12 cellular contexts compared by ENCODE assay signal in the genomic region with DNA sequence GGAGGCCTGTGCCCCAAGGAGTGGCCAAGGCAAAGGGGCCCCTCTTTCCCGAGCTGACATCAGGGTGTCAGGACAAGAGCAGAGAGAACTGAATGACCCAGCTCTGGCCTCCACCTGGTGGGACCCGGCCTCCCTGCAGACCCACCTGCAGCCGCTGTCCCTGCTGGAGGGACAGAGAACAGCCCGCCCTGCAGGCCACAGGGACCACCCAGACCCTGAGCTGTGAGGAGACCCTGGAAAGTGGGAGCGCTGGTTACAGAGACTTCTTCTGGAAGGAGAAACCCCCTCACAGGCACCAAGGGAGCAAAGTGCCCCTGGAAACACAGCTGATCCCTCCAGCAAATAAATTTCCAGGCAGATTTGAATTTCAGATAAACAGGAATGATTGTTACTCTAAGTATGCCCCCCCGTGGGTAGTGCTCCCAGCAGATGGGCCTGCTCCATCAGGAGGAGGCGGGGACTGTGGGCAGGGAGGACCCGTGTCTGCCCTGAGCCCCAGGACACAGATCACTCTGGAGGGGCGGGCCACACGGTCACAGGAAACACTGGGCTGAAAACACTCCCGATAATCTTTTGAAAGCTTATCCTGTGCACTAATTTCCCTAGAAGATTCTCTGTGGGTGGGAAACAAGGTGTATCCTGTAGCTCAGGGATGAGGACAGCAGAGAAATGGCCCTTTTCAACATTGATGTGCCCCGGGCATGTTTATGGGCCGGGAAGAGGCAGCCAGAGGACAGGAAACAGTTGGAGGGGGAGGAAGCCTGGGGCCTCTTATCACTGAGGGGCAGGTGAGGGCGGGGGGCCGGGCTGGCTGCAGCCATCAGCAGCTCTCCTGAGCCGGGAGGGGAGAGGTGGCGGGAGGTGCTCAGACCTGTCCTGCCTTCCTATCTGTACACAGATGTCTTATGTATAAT.
DNase-seq lines count a peak whose midpoint lies in the region; ATAC-seq and TF ChIP-seq lines count a peak whose summit lies in the region.
"Had no signal": no experiment of that assay in that cellular context is flagged by ENCODE, and none has a peak within 500 bp of the region (broad histone marks: within the 10 kb centered on the region; RNA-seq: fewer than 3 reads in every experiment).

No MANE protein-coding gene starts in this region.

- no peaks in the 10 kb centered on the region for H3K36me3 ChIP-seq in tibial artery
- H3K36me3 ChIP-seq: neutrophil had no signal

- no peaks in the 10 kb centered on the region for H3K36me3 Mint-ChIP-seq in chondrocyte (ENCODE audit: low read depth)

- peaks cover 26% of the 10 kb centered on the region for H3K27me3 Mint-ChIP-seq in stimulated activated naive CD8-positive, alpha-beta T cell treated with anti-CD3 and anti-CD28 coated beads, Interleukin-15, amount 100 ng/mL, for 72 hours
- H3K27me3 Mint-ChIP-seq in chondrocyte (ENCODE audit: low read depth): peaks cover 6% of the 10 kb centered on the region

- no peak overlapping the region for H3K4me3 Mint-ChIP-seq in stimulated activated naive CD8-positive, alpha-beta T cell treated with anti-CD3 and anti-CD28 coated beads, Interleukin-15, amount 100 ng/mL, for 72 hours
- no peak overlapping the region for H3K4me3 Mint-ChIP-seq in chondrocyte (ENCODE audit: unreplicated experiment)

- no peaks in the 10 kb centered on the region for H3K9me3 Mint-ChIP-seq in stimulated activated naive CD8-positive, alpha-beta T cell treated with anti-CD3 and anti-CD28 coated beads, Interleukin-15, amount 100 ng/mL, for 72 hours
- peaks cover 3% of the 10 kb centered on the region for H3K9me3 Mint-ChIP-seq in chondrocyte (ENCODE audit: low read depth)

- intact Hi-C loops in tibial artery (cut with DNase I; ENCODE audit: low total_unique reads): no loop called here

- peak overlapping the region; percentile 6 to 74 for H3K27ac Mint-ChIP-seq in stimulated activated naive CD8-positive, alpha-beta T cell treated with anti-CD3 and anti-CD28 coated beads, Interleukin-15, amount 100 ng/mL, for 72 hours
- no peak overlapping the region for H3K27ac Mint-ChIP-seq in chondrocyte (ENCODE audit: unreplicated experiment)

- no peak overlapping the region for H3K4me3 ChIP-seq in tibial artery

- H3K9me3 ChIP-seq in tibial artery: peaks cover 0 to 7% (median 6%) of the 10 kb centered on the region in 3 donors
- H3K9me3 ChIP-seq: neutrophil had no signal

- H3K4me1 ChIP-seq in tibial artery: no peaks in the 10 kb centered on the region

- ATAC-seq in stimulated activated naive CD8-positive, alpha-beta T cell treated with anti-CD3 and anti-CD28 coated beads, Interleukin-15, amount 100 ng/mL, for 72 hours: peak; percentile 36
- no peak for ATAC-seq in stimulated activated naive CD8-positive, alpha-beta T cell treated with anti-CD3 and anti-CD28 coated beads, Interleukin-15, Interleukin-2, amounts not matched to agents 100 U/mL and 50 U/mL, for 24 hours
- ATAC-seq in GM18868 (IDR thresholded peaks at IDR 0.05; ENCODE audit: unreplicated experiment): no peak

- no peak for DNase-seq in stimulated activated naive CD8-positive, alpha-beta T cell treated with anti-CD3 and anti-CD28 coated beads, Interleukin-15, amount 100 ng/mL, for 72 hours
- DNase-seq in stimulated activated naive CD8-positive, alpha-beta T cell treated with anti-CD3 and anti-CD28 coated beads, Interleukin-15, Interleukin-2, amounts not matched to agents 100 U/mL and 50 U/mL, for 24 hours: no peak
- DNase-seq in chondrocyte (ENCODE audit: low spot score): peak; percentile 37
- peak; percentile 12 to 99 for DNase-seq in lung microvascular endothelial cell (ENCODE audit: low read depth in 2 of 2)
- no peak for DNase-seq in SW 1271 (lab: John Stamatoyannopoulos, UW)
- no peak for DNase-seq in GM03348 (ENCODE audit: low spot score)
- no peak for DNase-seq in tibial artery
- DNase-seq: effector memory CD4-positive, alpha-beta T cell; NCI-H524 treated with DMSO at 0.1 percent for 48 hours; stimulated activated CD4-positive, alpha-beta T cell treated with anti-CD3 and anti-CD28 coated beads, Interleukin-2, amount 100 ng/mL, for 48 hours had no signal

- no peak overlapping the region for H3K27ac ChIP-seq in tibial artery
- H3K27ac ChIP-seq: neutrophil had no signal

- H3K27me3 ChIP-seq in tibial artery: peaks cover 0 to 32% of the 10 kb centered on the region in 2 donors

- TF ChIP-seq CTCF in chondrocyte (IDR thresholded peaks at IDR 0.05): no peak
- TF ChIP-seq CTCF in tibial artery (IDR thresholded peaks at IDR 0.05): no peak

- H3K4me1 Mint-ChIP-seq in stimulated activated naive CD8-positive, alpha-beta T cell treated with anti-CD3 and anti-CD28 coated beads, Interleukin-15, amount 100 ng/mL, for 72 hours: peaks cover 28% of the 10 kb centered on the region
- peaks cover 3% of the 10 kb centered on the region for H3K4me1 Mint-ChIP-seq in chondrocyte (ENCODE audit: low read depth)

Comparison
In these comparisons a context has a peak if more than half of its experiments do, and no peak if none do; other contexts are left out.
1. DNase-seq: peak in chondrocyte (single experiment) and lung microvascular endothelial cell (2 of 2); none in stimulated activated naive CD8-positive, alpha-beta T cell treated with anti-CD3 and anti-CD28 coated beads, Interleukin-15, amount 100 ng/mL, for 72 hours (0 of 2), stimulated activated naive CD8-positive, alpha-beta T cell treated with anti-CD3 and anti-CD28 coated beads, Interleukin-15, Interleukin-2, amounts not matched to agents 100 U/mL and 50 U/mL, for 24 hours (single experiment), SW 1271 (0 of 2), GM03348 (single experiment) and tibial artery (0 of 2).